ENCODE assay signal across 9 cellular contexts in the genomic region with DNA sequence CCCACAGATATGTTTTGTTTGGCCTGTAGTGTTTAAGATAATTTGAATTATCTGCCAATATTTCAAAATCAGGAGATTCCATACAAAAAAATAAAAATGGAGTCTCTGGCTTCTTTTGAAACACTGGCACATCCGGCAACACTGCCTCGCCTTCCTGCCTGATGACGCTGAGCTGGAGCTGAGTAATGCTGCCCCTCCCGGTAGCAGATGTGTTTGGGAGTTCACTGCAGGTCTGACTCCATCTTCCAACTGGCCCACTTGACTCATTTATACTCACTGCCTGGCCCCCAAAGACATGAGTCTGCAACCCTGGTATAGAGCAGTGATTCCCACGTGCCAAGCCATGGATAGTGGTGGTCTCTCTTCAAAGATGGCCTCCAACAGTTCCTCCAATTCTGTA. TPM values are rescaled to one million over a fixed set of nuclear protein-coding genes. Genes with fewer than 3 reads are reported as not detected.
A peak's percentile ranks its signal among the peaks of the same experiment; 100 is the strongest.
DNase-seq lines count a peak whose midpoint lies in the region; ATAC-seq, FAIRE-seq and TF ChIP-seq lines count a peak whose summit lies in the region.
"Had no signal": no experiment of that assay in that cellular context is flagged by ENCODE, and none has a peak within 500 bp of the region (broad histone marks: within the 10 kb centered on the region; RNA-seq: fewer than 3 reads in every experiment).

No MANE protein-coding gene starts in this region.

- H3K27me3 ChIP-seq in SK-N-SH (ENCODE audit: insufficient read depth) = no peaks in the 10 kb centered on the region

- TF ChIP-seq POLR2A in H54 (IDR thresholded peaks at IDR 0.05; ENCODE audit: low read depth, low read length) = no peak

- no peak for TF ChIP-seq RAD21 in SK-N-SH (IDR thresholded peaks at IDR 0.05; ENCODE audit: low read length)

- TF ChIP-seq CTCF in SK-N-SH (IDR thresholded peaks at IDR 0.05) (no peak), fibroblast of pulmonary artery (IDR thresholded peaks at IDR 0.05; ENCODE audit: low read length, missing control alignments) (peak; percentile 14)

- TF ChIP-seq EP300 in SK-N-SH (IDR thresholded peaks at IDR 0.05; ENCODE audit: borderline replicate concordance in 1 of 2, low read depth in 1 of 2, low read length in 1 of 2) = no peak

- peak; percentile 90 for FAIRE-seq in H54 (lab: Jason Lieb, UNC)

- peaks cover 5% of the 10 kb centered on the region for H3F3A ChIP-seq in SK-N-SH (replicated peaks; ENCODE audit: insufficient read depth)

- peaks cover 35% of the 10 kb centered on the region; the same call in 1 of the 2 replicates for H3K79me2 ChIP-seq in SK-N-SH (ENCODE audit: insufficient read depth)

- no peaks in the 10 kb centered on the region for H3K9me3 ChIP-seq in SK-N-SH

- peaks cover 0 to 22% of the 10 kb centered on the region in 2 experiments for H3K36me3 ChIP-seq in SK-N-SH (replicated peaks in 1 of 2; ENCODE audit: control insufficient read depth in 1 of 2, insufficient read depth in 2 of 2, low read length in 1 of 2)

- ATAC-seq in HG02938 (IDR thresholded peaks at IDR 0.05; ENCODE audit: unreplicated experiment) (no peak), GM21367 (IDR thresholded peaks at IDR 0.05; ENCODE audit: unreplicated experiment) (no peak)
- ATAC-seq in activated CD4-positive, CD25-positive, alpha-beta regulatory T cell treated with anti-CD3 and anti-CD28 coated beads, Interleukin-2, amount 50 U/mL, for 24 hours = no peak

- CTCF ChIA-PET in SK-N-SH (lab: Yijun Ruan, JAX) = interaction anchor here (0.9 kb wide), 1 partner anchor 90 kb away, joined by 3 read pairs; no protein-coding TSS in a partner anchor

- DNase-seq in H54 (ENCODE audit: insufficient read length, low spot score) (peak; percentile 79), SK-N-SH (no peak), fibroblast of pulmonary artery (ENCODE audit: low read depth) (peak; percentile 86), NCI-H1048 (lab: John Stamatoyannopoulos, UW) (no peak)
- DNase-seq: activated CD4-positive, alpha-beta T cell treated with anti-CD3 and anti-CD28 coated beads, Interleukin-2, amount 50 U/mL, for 48 hours had no signal

- peak overlapping the region; percentile 89 for H2AFZ ChIP-seq in SK-N-SH (ENCODE audit: low read depth)

- no peak overlapping the region for H3K4me2 ChIP-seq in SK-N-SH

- POLR2A ChIA-PET in SK-N-SH (lab: Yijun Ruan, JAX) = no interaction called here

- H4K20me1 ChIP-seq in SK-N-SH (ENCODE audit: insufficient read depth) = no peaks in the 10 kb centered on the region

- H3K4me3 ChIP-seq in SK-N-SH (ENCODE audit: low read depth in 2 of 2, low read length in 1 of 2) = no peak overlapping the region
- no peak overlapping the region for H3K4me3 ChIP-seq in fibroblast of pulmonary artery (replicated peaks; ENCODE audit: low read depth, low read length)
- no peak overlapping the region for H3K4me3 ChIP-seq in skin epidermis

- H3K9me2 ChIP-seq in SK-N-SH = no peaks in the 10 kb centered on the region

- peak overlapping the region; percentile 17; the same call in 1 of the 2 replicates for H3K9ac ChIP-seq in SK-N-SH

- H3K4me1 ChIP-seq in SK-N-SH (ENCODE audit: control insufficient read depth in 1 of 2, insufficient read depth in 2 of 2, low read depth in 1 of 2, low read length in 1 of 2) = no peaks in the 10 kb centered on the region

- WGBS in SK-N-SH (ENCODE audit: low lambda C conversion rate) = 37% methylated on average over 5 of the region's 5 CpGs

- H3K27ac ChIP-seq in SK-N-SH (ENCODE audit: low read depth in 2 of 2, low read length in 1 of 2) = peak overlapping the region in 1 of 2 experiments; percentile 46; a peak in 2 of 4 replicates
- peak overlapping the region in 17 of 21 experiments; percentile 11 to 85 (median 67) for H3K27ac ChIP-seq in skin epidermis

TF ChIP-seq in SK-N-SH, 30 proteins besides CTCF, POLR2A, EP300 and RAD21:
- TF ChIP-seq POLR2AphosphoS5 (IDR thresholded peaks at IDR 0.05; ENCODE audit: low read depth, low read length) (peak; percentile 20; the same call in 1 of the 2 replicates), FOXM1 (IDR thresholded peaks at IDR 0.05; ENCODE audit: low read depth) (no peak), TCF12 (IDR thresholded peaks at IDR 0.05) (peak; percentile 54; the same call in 1 of the 2 replicates), YY1 (IDR thresholded peaks at IDR 0.05; ENCODE audit: low read depth) (peak; percentile 71; the same call in 1 of the 2 replicates), ELF1 (IDR thresholded peaks at IDR 0.05) (peak; percentile 62), MXI1 (IDR thresholded peaks at IDR 0.05; ENCODE audit: low read depth, low read length) (no peak), FOSL2 (IDR thresholded peaks at IDR 0.05; ENCODE audit: borderline replicate concordance, low read depth) (peak; percentile 62; the same call in 1 of the 2 replicates), GABPA (IDR thresholded peaks at IDR 0.05; ENCODE audit: low read depth) (peak; percentile 63; the same call in 1 of the 2 replicates)
- TF ChIP-seq, protein P1, sequence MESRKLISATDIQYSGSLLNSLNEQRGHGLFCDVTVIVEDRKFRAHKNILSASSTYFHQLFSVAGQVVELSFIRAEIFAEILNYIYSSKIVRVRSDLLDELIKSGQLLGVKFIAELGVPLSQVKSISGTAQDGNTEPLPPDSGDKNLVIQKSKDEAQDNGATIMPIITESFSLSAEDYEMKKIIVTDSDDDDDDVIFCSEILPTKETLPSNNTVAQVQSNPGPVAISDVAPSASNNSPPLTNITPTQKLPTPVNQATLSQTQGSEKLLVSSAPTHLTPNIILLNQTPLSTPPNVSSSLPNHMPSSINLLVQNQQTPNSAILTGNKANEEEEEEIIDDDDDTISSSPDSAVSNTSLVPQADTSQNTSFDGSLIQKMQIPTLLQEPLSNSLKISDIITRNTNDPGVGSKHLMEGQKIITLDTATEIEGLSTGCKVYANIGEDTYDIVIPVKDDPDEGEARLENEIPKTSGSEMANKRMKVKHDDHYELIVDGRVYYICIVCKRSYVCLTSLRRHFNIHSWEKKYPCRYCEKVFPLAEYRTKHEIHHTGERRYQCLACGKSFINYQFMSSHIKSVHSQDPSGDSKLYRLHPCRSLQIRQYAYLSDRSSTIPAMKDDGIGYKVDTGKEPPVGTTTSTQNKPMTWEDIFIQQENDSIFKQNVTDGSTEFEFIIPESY (IDR thresholded peaks at IDR 0.05; ENCODE audit: borderline replicate concordance, low read depth) = 0 out of 2 replicates have a peak, but pooled peaks have one; percentile 22

RNA-seq across cellular contexts. Expression of a gene that starts 7.4 kb away (rescaled TPM):
- polyA plus RNA-seq in SK-N-SH (2012; rRNA removed) = 5.7 and 7.7 TPM in 2 replicates
- 3.0 and 4.6 TPM in 2 replicates for polyA plus RNA-seq in SK-N-SH (2012; cell fraction: cytosol; rRNA removed)
- 17.8 and 19.8 TPM in 2 replicates for polyA plus RNA-seq in SK-N-SH (2012; cell fraction: nucleus; rRNA removed)

Comparison
In these comparisons a context has a peak if more than half of its experiments do, and no peak if none do; other contexts are left out.
1. DNase-seq: peak in H54 (single experiment) and fibroblast of pulmonary artery (single experiment); none in SK-N-SH (single experiment) and NCI-H1048 (single experiment).